1 cellular context compared by ENCODE assay signal in genomic region chr7:113402005-113402404, GRCh38.
TF ChIP-seq lines count a peak whose summit lies in the region.

No MANE protein-coding gene starts in this region.

TF ChIP-seq in SK-N-SH treated with all-trans-retinoic acid at 6 μM for 48 hours, 23 proteins besides CTCF, POLR2A, EP300 and RAD21 (continued from another document):
- TF ChIP-seq PATZ1 (CRISPR knock-in tag; IDR thresholded peaks at IDR 0.05; ENCODE audit: borderline replicate concordance) (no peak), PPARA (CRISPR knock-in tag; IDR thresholded peaks at IDR 0.05; ENCODE audit: borderline replicate concordance) (no peak)
